In genomic region chr1:119743776-119744597, GRCh38 we compare ENCODE assay signal across 8 cellular contexts. TPM values are rescaled to one million over a fixed set of nuclear protein-coding genes. Genes with fewer than 3 reads are reported as not detected.
DNase-seq lines count a peak whose midpoint lies in the region; FAIRE-seq and TF ChIP-seq lines count a peak whose summit lies in the region.

No MANE protein-coding gene starts in this region.

- TF ChIP-seq POLR2A in testis (IDR thresholded peaks at IDR 0.05): no peak

- 0 out of 2 replicates have a peak, but pooled peaks cover 3% of the 10 kb centered on the region for H4K20me1 ChIP-seq in OCI-LY3 (ENCODE audit: insufficient read depth, low read length)

- no peaks in the 10 kb centered on the region for H3K27me3 ChIP-seq in OCI-LY3 (ENCODE audit: low read depth, low read length)
- H3K27me3 ChIP-seq in neutrophil: no peaks in the 10 kb centered on the region
- no peaks in the 10 kb centered on the region for H3K27me3 ChIP-seq in testis

- H3K4me3 ChIP-seq in OCI-LY3 (ENCODE audit: low read length): no peak overlapping the region
- no peak overlapping the region for H3K4me3 ChIP-seq in neutrophil (ENCODE audit: low read depth in 1 of 2, low read length in 1 of 2)
- H3K4me3 ChIP-seq in testis: no peak overlapping the region

- no peak overlapping the region for H3K4me3 Mint-ChIP-seq in activated T-cell treated with anti-CD3 and anti-CD28 coated beads, Interleukin-2, amount 50 U/mL, for 24 hours

- DNase-seq in Ammon's horn (ENCODE audit: low spot score) (peak; percentile 90), GM19238 (ENCODE audit: insufficient read length, low spot score) (peak; percentile 47), HTR-8/SVneo (ENCODE audit: insufficient read length, low spot score) (peak; percentile 62), fibroblast of the conjunctiva (ENCODE audit: low read depth) (peak; percentile 60), testis (peak; percentile 78)
- DNase-seq in activated T-cell treated with anti-CD3 and anti-CD28 coated beads, Interleukin-2, amount 50 U/mL, for 24 hours: peak; percentile 64

- no peak overlapping the region for H3K9ac ChIP-seq in OCI-LY3 (ENCODE audit: low read length)

- no peaks in the 10 kb centered on the region for H3K79me2 ChIP-seq in OCI-LY3 (ENCODE audit: low read length)

- no peak overlapping the region for H3K27ac Mint-ChIP-seq in activated T-cell treated with anti-CD3 and anti-CD28 coated beads, Interleukin-2, amount 50 U/mL, for 24 hours

- no peaks in the 10 kb centered on the region for H3K9me3 Mint-ChIP-seq in activated T-cell treated with anti-CD3 and anti-CD28 coated beads, Interleukin-2, amount 50 U/mL, for 24 hours

- H3K4me1 ChIP-seq in OCI-LY3 (ENCODE audit: low read length): no peaks in the 10 kb centered on the region
- no peaks in the 10 kb centered on the region for H3K4me1 ChIP-seq in neutrophil (ENCODE audit: control insufficient read depth in 1 of 2, insufficient read depth in 1 of 2, low read depth in 1 of 2, low read length in 1 of 2)
- peaks cover 44% of the 10 kb centered on the region for H3K4me1 ChIP-seq in testis

- H3K9me3 ChIP-seq in OCI-LY3 (ENCODE audit: insufficient read depth, low read length): no peaks in the 10 kb centered on the region
- H3K9me3 ChIP-seq in neutrophil: no peaks in the 10 kb centered on the region
- no peaks in the 10 kb centered on the region for H3K9me3 ChIP-seq in testis

- intact Hi-C loops in testis (cut with DNase I; ENCODE audit: low total_unique reads): no loop called here

- peaks cover 22% of the 10 kb centered on the region for H3K4me1 Mint-ChIP-seq in activated T-cell treated with anti-CD3 and anti-CD28 coated beads, Interleukin-2, amount 50 U/mL, for 24 hours (ENCODE audit: low read depth)

- FAIRE-seq in HTR-8/SVneo (lab: Jason Lieb, UNC): no peak

- 31 to 47% methylated on average over 17 of the region's 17 CpGs for WGBS in testis, 2 donors

- peaks cover 44% of the 10 kb centered on the region for H3K36me3 Mint-ChIP-seq in activated T-cell treated with anti-CD3 and anti-CD28 coated beads, Interleukin-2, amount 50 U/mL, for 24 hours (ENCODE audit: low read depth)

- H3K36me3 ChIP-seq in OCI-LY3 (replicated peaks; ENCODE audit: low read depth, low read length): peaks cover 21% of the 10 kb centered on the region
- H3K36me3 ChIP-seq in neutrophil: no peaks in the 10 kb centered on the region
- no peaks in the 10 kb centered on the region for H3K36me3 ChIP-seq in testis (ENCODE audit: low read depth, missing control alignments)

- H3K27ac ChIP-seq in OCI-LY3 (ENCODE audit: low read length): no peak overlapping the region
- H3K27ac ChIP-seq in neutrophil: no peak overlapping the region
- H3K27ac ChIP-seq in testis: peak overlapping the region in 1 of 2 donors; percentile 18

- TF ChIP-seq CTCF in OCI-LY3 (IDR thresholded peaks at IDR 0.05; ENCODE audit: low read depth, low read length) (peak; percentile 92), neutrophil (IDR thresholded peaks at IDR 0.05) (peak; percentile 53), testis (IDR thresholded peaks at IDR 0.05) (peak; percentile 72 to 85 (median 79))

- H2AFZ ChIP-seq in OCI-LY3 (ENCODE audit: low read depth, low read length): no peak overlapping the region

- H3K4me2 ChIP-seq in OCI-LY3 (ENCODE audit: low read length): 0 out of 2 replicates have a peak overlapping the region, but pooled peaks have one; percentile 9

- H3K27me3 Mint-ChIP-seq in activated T-cell treated with anti-CD3 and anti-CD28 coated beads, Interleukin-2, amount 50 U/mL, for 24 hours: no peaks in the 10 kb centered on the region

RNA-seq across cellular contexts. Expression of gene HMGCS2, which starts 24.7 kb away (rescaled TPM):
- 10 to 100 TPM in 1 of 2 donors, 1 to 10 TPM in 1; 2.5 to 43.6 TPM for total RNA-seq in testis
- polyA plus RNA-seq in testis (ENCODE audit: insufficient read depth, low read depth, low replicate concordance): 93.7 TPM

RNA-seq across cellular contexts. Expression of gene PHGDH, which starts 32.3 kb away (rescaled TPM):
- total RNA-seq in testis: 100 to 1,000 TPM in 1 of 2 donors, 10 to 100 TPM in 1; 85.3 to 161 TPM
- polyA plus RNA-seq in testis (ENCODE audit: insufficient read depth, low read depth, low replicate concordance): 131 TPM
